Comparison of ENCODE assay signal across 27 cellular contexts in genomic region chr21:25966308-25966707, GRCh38.
"Had no signal": no experiment of that assay in that cellular context is flagged by ENCODE, and none has a peak within 500 bp of the region (broad histone marks: within the 10 kb centered on the region; RNA-seq: fewer than 3 reads in every experiment).

No MANE protein-coding gene starts in this region.

- H3K27ac ChIP-seq: RWPE1, SJCRH30 had no signal

- H3K4me2 ChIP-seq: SK-N-SH had no signal

- H3K4me3 ChIP-seq: K562, Peyer's patch, SJCRH30 had no signal

- H3K9me3 ChIP-seq: Peyer's patch, SJCRH30, SK-N-SH had no signal

- H3K4me1 ChIP-seq: Peyer's patch had no signal

- FAIRE-seq: bronchial epithelial cell, K562 had no signal

- DNase-seq: activated CD4-positive, alpha-beta T cell treated with anti-CD3 and anti-CD28 coated beads for 48 hours; activated CD4-positive, alpha-beta T cell treated with anti-CD3 and anti-CD28 coated beads, Interleukin-2, amount 50 U/mL, for 4 hours; activated CD4-positive, CD25-positive, alpha-beta regulatory T cell treated with anti-CD3 and anti-CD28 coated beads, Interleukin-2, amount 50 U/mL, for 72 hours; activated CD8-positive, alpha-beta memory T cell treated with anti-CD3 and anti-CD28 coated beads, Interleukin-2, amount 50 U/mL, for 48 hours; activated CD8-positive, alpha-beta T cell treated with anti-CD3 and anti-CD28 coated beads, Interleukin-2, amount 10 ng/mL, durations not matched to agents 7 days and 5 days; activated naive CD4-positive, alpha-beta T cell treated with anti-CD3 and anti-CD28 coated beads, Interleukin-2, amount 50 U/mL, for 16 hours; activated naive CD8-positive, alpha-beta T cell treated with anti-CD3 and anti-CD28 coated beads, Interleukin-2, amount 10 ng/mL, durations not matched to agents 7 days and 5 days; activated T-cell treated with anti-CD3 and anti-CD28 coated beads, Interleukin-2, amount 50 U/mL, for 1 hour; aorta; central memory CD4-positive, alpha-beta T cell; Karpas-422; NCI-H2029; NCI-H345; NCI-H510A; NCI-H526 treated with DMSO at 0.1 percent for 48 hours; NCI-H82; OCI-M1; Peyer's patch; Right ventricle myocardium superior; SJCRH30; SK-N-SH; SW 1271; T-helper 9 cell had no signal

- H3K9ac ChIP-seq: SK-N-SH had no signal

- H3K27me3 ChIP-seq: Peyer's patch, SJCRH30 had no signal

- ATAC-seq: activated CD8-positive, alpha-beta T cell treated with anti-CD3 and anti-CD28 coated beads, Interleukin-2, amount 10 ng/mL, durations not matched to agents 7 days and 5 days; K562; WTC11 had no signal
